In the genomic region with DNA sequence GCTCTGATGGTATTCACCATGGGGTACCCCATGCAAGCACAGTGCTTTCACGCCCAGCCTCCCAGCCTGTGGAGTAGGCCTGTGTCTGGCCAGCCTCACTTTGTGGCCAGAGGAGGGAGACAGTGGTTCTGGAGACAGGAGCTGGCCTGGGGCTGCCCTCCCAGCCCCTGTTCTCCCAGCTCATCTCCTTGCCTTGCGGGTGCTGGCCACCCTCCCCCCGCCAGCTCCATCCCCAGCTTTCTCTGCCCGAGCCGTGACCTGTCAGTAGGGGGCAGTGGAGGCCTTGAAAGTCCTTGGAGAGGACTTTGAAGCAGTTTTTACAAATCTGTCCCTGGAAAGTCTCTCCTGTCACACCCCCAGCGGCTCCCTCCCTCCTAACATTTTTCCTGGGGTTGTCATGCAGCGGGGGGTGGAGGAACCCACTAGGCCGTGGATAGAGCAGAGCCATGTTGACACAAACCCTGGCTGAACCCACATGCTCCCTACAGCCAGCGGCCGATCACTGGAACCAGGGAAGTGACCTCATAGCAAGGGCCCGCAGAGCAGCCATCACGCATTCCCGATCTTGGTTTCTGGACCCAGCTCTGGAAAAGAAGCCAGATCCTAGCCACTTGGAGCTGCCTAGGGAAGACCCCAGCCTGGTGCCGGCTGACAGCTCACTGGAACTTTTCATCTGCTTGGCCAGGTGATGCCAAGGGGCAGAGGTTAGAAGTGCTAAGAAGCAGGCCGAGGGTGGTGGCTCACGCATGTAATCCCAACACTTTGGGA, we compare ENCODE assay signal across 8 cellular contexts.
DNase-seq lines count a peak whose midpoint lies in the region; ATAC-seq and TF ChIP-seq lines count a peak whose summit lies in the region.

No MANE protein-coding gene starts in this region.

- H3K9me3 ChIP-seq in CD4-positive, alpha-beta memory T cell (ENCODE audit: control insufficient read depth in 1 of 2, low read length in 2 of 2), result no peaks in the 10 kb centered on the region
- no peaks in the 10 kb centered on the region for H3K9me3 ChIP-seq in upper lobe of right lung

- H3K4me3 ChIP-seq in CD4-positive, alpha-beta memory T cell (ENCODE audit: low read length in 2 of 2), result no peak overlapping the region
- H3K4me3 ChIP-seq in upper lobe of right lung, result no peak overlapping the region

- ATAC-seq in SK-N-SH treated with all-trans-retinoic acid at 6 μM for 48 hours, result peak; percentile 71
- no peak for ATAC-seq in activated naive CD8-positive, alpha-beta T cell treated with anti-CD3 and anti-CD28 coated beads, Interleukin-2, amount 10 ng/mL, durations not matched to agents 7 days and 5 days (ENCODE audit: low read depth)
- peak; percentile 86 for ATAC-seq in Right ventricle myocardium inferior
- peak; percentile 75 for ATAC-seq in upper lobe of right lung
- ATAC-seq in GM18907 (IDR thresholded peaks at IDR 0.05; ENCODE audit: unreplicated experiment), result no peak

- peaks cover 8% of the 10 kb centered on the region for H3K36me3 ChIP-seq in CD4-positive, alpha-beta memory T cell (ENCODE audit: insufficient read depth, low read length)
- no peaks in the 10 kb centered on the region for H3K36me3 ChIP-seq in upper lobe of right lung

- H3K27ac ChIP-seq in CD4-positive, alpha-beta memory T cell (ENCODE audit: low read depth, low read length), result no peak overlapping the region
- peak overlapping the region; percentile 58 for H3K27ac ChIP-seq in upper lobe of right lung

- peaks cover 55 to 96% (median 79%) of the 10 kb centered on the region in 4 donors for H3K4me1 Mint-ChIP-seq in CD4-positive, alpha-beta memory T cell
- H3K4me1 Mint-ChIP-seq in HFFc6 (ENCODE audit: low read depth), result peaks cover 99% of the 10 kb centered on the region
- peaks cover 69% of the 10 kb centered on the region for H3K4me1 Mint-ChIP-seq in activated naive CD8-positive, alpha-beta T cell treated with anti-CD3 and anti-CD28 coated beads, Interleukin-2, amount 10 ng/mL, durations not matched to agents 7 days and 5 days

- peak; percentile 74 to 84 (median 77) for DNase-seq in CD4-positive, alpha-beta memory T cell
- DNase-seq in HFFc6 (peak; percentile 99), Right ventricle myocardium inferior (ENCODE audit: missing footprints) (peak; percentile 92), posterior cingulate gyrus (peak; percentile 57 to 97 (median 84)), upper lobe of right lung (peak; percentile 91)
- DNase-seq in activated naive CD8-positive, alpha-beta T cell treated with anti-CD3 and anti-CD28 coated beads, Interleukin-2, amount 10 ng/mL, durations not matched to agents 7 days and 5 days, result peak; percentile 82

- CTCF ChIA-PET in CD4-positive, alpha-beta memory T cell (lab: Charles Lee; ENCODE audit: partially characterized antibody), result interaction anchor here (0.6 to 8.3 kb wide), 38 partner anchors 9 to 584 kb away, joined by 3 to 144 read pairs (median 8); no protein-coding TSS in a partner anchor

- intact Hi-C loops in CD4-positive, alpha-beta memory T cell (cut with micrococcal nuclease), result loop anchor here (1.0 to 5.0 kb wide), 4 partner anchors 29 to 99 kb away; no protein-coding TSS in a partner anchor
- intact Hi-C loops in Right ventricle myocardium inferior (cut with DNase I), result loop anchor here (1.0 to 2.0 kb wide), 3 partner anchors 41 to 99 kb away; no protein-coding TSS in a partner anchor
- intact Hi-C loops in posterior cingulate gyrus (cut with DNase I), result loop anchor here (1.0 kb wide), 2 partner anchors 65 to 99 kb away; no protein-coding TSS in a partner anchor
- intact Hi-C loops in upper lobe of right lung (cut with DNase I), result loop anchor here (5.0 to 10.0 kb wide), 2 partner anchors 62 to 95 kb away; no protein-coding TSS in a partner anchor

- H3K36me3 Mint-ChIP-seq in CD4-positive, alpha-beta memory T cell, result peaks cover 1 to 33% of the 10 kb centered on the region in 2 donors
- no peaks in the 10 kb centered on the region for H3K36me3 Mint-ChIP-seq in HFFc6 (ENCODE audit: low read depth)
- peaks cover 10% of the 10 kb centered on the region for H3K36me3 Mint-ChIP-seq in activated naive CD8-positive, alpha-beta T cell treated with anti-CD3 and anti-CD28 coated beads, Interleukin-2, amount 10 ng/mL, durations not matched to agents 7 days and 5 days

- peaks cover 100% of the 10 kb centered on the region for H3K4me1 ChIP-seq in CD4-positive, alpha-beta memory T cell (ENCODE audit: insufficient read depth, low read length)
- peaks cover 82% of the 10 kb centered on the region for H3K4me1 ChIP-seq in upper lobe of right lung

- peak overlapping the region in 5 of 8 donors; percentile 29 to 68 (median 47) for H3K4me3 Mint-ChIP-seq in CD4-positive, alpha-beta memory T cell
- H3K4me3 Mint-ChIP-seq in HFFc6, result peak overlapping the region; percentile 72
- H3K4me3 Mint-ChIP-seq in activated naive CD8-positive, alpha-beta T cell treated with anti-CD3 and anti-CD28 coated beads, Interleukin-2, amount 10 ng/mL, durations not matched to agents 7 days and 5 days, result no peak overlapping the region

- peak overlapping the region; percentile 64 to 90 (median 80) for H3K27ac Mint-ChIP-seq in CD4-positive, alpha-beta memory T cell
- H3K27ac Mint-ChIP-seq in HFFc6, result peak overlapping the region; percentile 97
- peak overlapping the region; percentile 42 for H3K27ac Mint-ChIP-seq in activated naive CD8-positive, alpha-beta T cell treated with anti-CD3 and anti-CD28 coated beads, Interleukin-2, amount 10 ng/mL, durations not matched to agents 7 days and 5 days

- H3K9me3 Mint-ChIP-seq in CD4-positive, alpha-beta memory T cell, result no peaks in the 10 kb centered on the region
- H3K9me3 Mint-ChIP-seq in HFFc6, result no peaks in the 10 kb centered on the region
- no peaks in the 10 kb centered on the region for H3K9me3 Mint-ChIP-seq in activated naive CD8-positive, alpha-beta T cell treated with anti-CD3 and anti-CD28 coated beads, Interleukin-2, amount 10 ng/mL, durations not matched to agents 7 days and 5 days

- TF ChIP-seq CTCF in HFFc6 (IDR thresholded peaks at IDR 0.05), result peak; percentile 92
- TF ChIP-seq CTCF in upper lobe of right lung (IDR thresholded peaks at IDR 0.05), result peak; percentile 81

- H3K27me3 ChIP-seq in CD4-positive, alpha-beta memory T cell (ENCODE audit: insufficient read depth, low read length), result no peaks in the 10 kb centered on the region
- H3K27me3 ChIP-seq in upper lobe of right lung, result no peaks in the 10 kb centered on the region

- no peaks in the 10 kb centered on the region for H3K27me3 Mint-ChIP-seq in CD4-positive, alpha-beta memory T cell
- H3K27me3 Mint-ChIP-seq in HFFc6 (ENCODE audit: insufficient read depth), result peaks cover 12% of the 10 kb centered on the region
- H3K27me3 Mint-ChIP-seq in activated naive CD8-positive, alpha-beta T cell treated with anti-CD3 and anti-CD28 coated beads, Interleukin-2, amount 10 ng/mL, durations not matched to agents 7 days and 5 days, result no peaks in the 10 kb centered on the region

- POLR2A ChIA-PET in CD4-positive, alpha-beta memory T cell (lab: Charles Lee; ENCODE audit: partially characterized antibody), result interaction anchor here (0.5 to 97.0 kb wide), 18 partner anchors 1 to 528 kb away, joined by 3 to 6031 read pairs (median 5); a partner anchor contains a TSS
- POLR2A ChIA-PET in activated naive CD8-positive, alpha-beta T cell treated with anti-CD3 and anti-CD28 coated beads, Interleukin-2, amount 10 ng/mL, durations not matched to agents 7 days and 5 days (lab: Charles Lee), result interaction anchor here (0.6 to 1.8 kb wide), 15 partner anchors 9 to 235 kb away, joined by 3 to 9 read pairs (median 4); no protein-coding TSS in a partner anchor

TF ChIP-seq in SK-N-SH treated with all-trans-retinoic acid at 6 μM for 48 hours, 23 proteins besides CTCF, POLR2A, EP300 and RAD21 (continues in another document):
- TF ChIP-seq PPARA (CRISPR knock-in tag; IDR thresholded peaks at IDR 0.05; ENCODE audit: borderline replicate concordance) (no peak), TOX (CRISPR knock-in tag; IDR thresholded peaks at IDR 0.05; ENCODE audit: borderline replicate concordance) (no peak), ZNF565 (CRISPR knock-in tag; conservative IDR thresholded peaks at IDR 0.05; ENCODE audit: low read depth) (no peak), CSDC2 (CRISPR knock-in tag; IDR thresholded peaks at IDR 0.05) (peak; percentile 82; the same call in 1 of the 2 replicates), RARB (CRISPR knock-in tag; IDR thresholded peaks at IDR 0.05) (peak; percentile 80), ZFP3 (CRISPR knock-in tag; IDR thresholded peaks at IDR 0.05) (0 out of 2 replicates have a peak, but pooled peaks have one; percentile 26), ZC3H10 (CRISPR knock-in tag; IDR thresholded peaks at IDR 0.05) (no peak)
- TF ChIP-seq, protein P1, sequence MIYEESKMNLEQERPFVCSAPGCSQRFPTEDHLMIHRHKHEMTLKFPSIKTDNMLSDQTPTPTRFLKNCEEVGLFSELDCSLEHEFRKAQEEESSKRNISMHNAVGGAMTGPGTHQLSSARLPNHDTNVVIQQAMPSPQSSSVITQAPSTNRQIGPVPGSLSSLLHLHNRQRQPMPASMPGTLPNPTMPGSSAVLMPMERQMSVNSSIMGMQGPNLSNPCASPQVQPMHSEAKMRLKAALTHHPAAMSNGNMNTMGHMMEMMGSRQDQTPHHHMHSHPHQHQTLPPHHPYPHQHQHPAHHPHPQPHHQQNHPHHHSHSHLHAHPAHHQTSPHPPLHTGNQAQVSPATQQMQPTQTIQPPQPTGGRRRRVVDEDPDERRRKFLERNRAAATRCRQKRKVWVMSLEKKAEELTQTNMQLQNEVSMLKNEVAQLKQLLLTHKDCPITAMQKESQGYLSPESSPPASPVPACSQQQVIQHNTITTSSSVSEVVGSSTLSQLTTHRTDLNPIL (CRISPR knock-in tag; IDR thresholded peaks at IDR 0.05; ENCODE audit: low read depth), result peak; percentile 89; the same call in 1 of the 2 replicates

Comparison
In these comparisons a context has a peak if more than half of its experiments do, and no peak if none do; other contexts are left out.
1. H3K27ac Mint-ChIP-seq: peak in every context shown above with its lines; median percentile 97 in HFFc6; 80 in CD4-positive, alpha-beta memory T cell; 42 in activated naive CD8-positive, alpha-beta T cell treated with anti-CD3 and anti-CD28 coated beads, Interleukin-2, amount 10 ng/mL, durations not matched to agents 7 days and 5 days.
2. ATAC-seq: peak in SK-N-SH treated with all-trans-retinoic acid at 6 μM for 48 hours (single experiment), Right ventricle myocardium inferior (single experiment) and upper lobe of right lung (single experiment); none in activated naive CD8-positive, alpha-beta T cell treated with anti-CD3 and anti-CD28 coated beads, Interleukin-2, amount 10 ng/mL, durations not matched to agents 7 days and 5 days (single experiment) and GM18907 (single experiment).
3. Peak in every context shown above with its lines, with median percentiles within 50 percentile points of each other: DNase-seq.